19 cellular contexts compared by ENCODE assay signal in the genomic region with DNA sequence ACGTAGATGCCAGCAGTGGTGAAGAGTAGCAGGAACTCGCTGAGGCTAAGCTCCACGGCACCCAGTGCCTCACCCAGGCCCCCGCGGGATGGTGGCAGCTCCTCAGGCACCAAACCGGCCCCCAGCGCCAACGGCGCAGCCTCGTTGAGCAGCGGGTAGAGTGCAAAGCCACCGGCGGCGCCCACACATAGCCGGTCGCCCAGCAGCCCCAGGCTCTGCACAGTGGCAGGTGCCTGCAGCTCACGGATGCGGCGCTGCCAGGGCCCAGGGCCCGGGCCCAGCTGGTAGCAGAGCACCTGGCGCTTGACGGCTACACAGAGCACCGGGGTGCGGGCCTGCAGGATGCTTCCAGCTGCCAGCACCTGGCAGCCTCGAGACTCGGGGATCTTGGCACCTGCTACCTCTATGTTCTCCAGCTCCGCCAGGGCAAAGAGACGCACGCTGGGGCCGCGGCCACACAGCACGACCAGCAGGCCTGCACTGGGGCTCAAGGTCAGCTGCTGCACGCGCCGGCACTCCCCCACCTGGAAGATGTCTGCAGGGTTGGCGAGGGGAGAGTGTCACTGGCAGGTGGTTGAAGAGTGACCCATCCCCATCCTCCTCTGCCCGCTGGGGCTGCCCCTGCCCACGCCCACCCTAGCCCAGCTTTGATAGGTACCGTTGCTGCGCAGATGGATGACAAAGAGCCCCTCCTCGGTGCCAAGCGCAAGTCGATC. TPM values are rescaled to one million over a fixed set of nuclear protein-coding genes. Genes with fewer than 3 reads are reported as not detected.
DNase-seq lines count a peak whose midpoint lies in the region; ATAC-seq and TF ChIP-seq lines count a peak whose summit lies in the region.
"Had no signal": no experiment of that assay in that cellular context is flagged by ENCODE, and none has a peak within 500 bp of the region (broad histone marks: within the 10 kb centered on the region; RNA-seq: fewer than 3 reads in every experiment).

No MANE protein-coding gene starts in this region.

- no peak overlapping the region for H3K27ac ChIP-seq in testis
- H3K27ac ChIP-seq: C4-2B had no signal

- TF ChIP-seq CTCF in CD14-positive monocyte (IDR thresholded peaks at IDR 0.05), result no peak
- TF ChIP-seq CTCF in chondrocyte (IDR thresholded peaks at IDR 0.05), result no peak
- TF ChIP-seq CTCF in testis (IDR thresholded peaks at IDR 0.05), result no peak

- no peak for TF ChIP-seq POLR2A in testis (IDR thresholded peaks at IDR 0.05)

- H3K27me3 Mint-ChIP-seq in CD14-positive monocyte (ENCODE audit: low read depth in 3 of 3) (peaks cover 0 to 2% (median 0%) of the 10 kb centered on the region in 3 donors), chondrocyte (ENCODE audit: low read depth) (no peaks in the 10 kb centered on the region)
- H3K27me3 Mint-ChIP-seq: CD4-positive, alpha-beta T cell had no signal

- H3K27ac Mint-ChIP-seq in CD14-positive monocyte (no peak overlapping the region), chondrocyte (ENCODE audit: unreplicated experiment) (no peak overlapping the region)
- H3K27ac Mint-ChIP-seq: CD4-positive, alpha-beta T cell; CD8-positive, alpha-beta memory T cell; GM23338 had no signal

- H3K9me3 ChIP-seq in testis, result no peaks in the 10 kb centered on the region

- no peak overlapping the region for H3K4me3 ChIP-seq in testis
- H3K4me3 ChIP-seq: GM23338 had no signal

- H3K36me3 Mint-ChIP-seq in CD14-positive monocyte, result no peaks in the 10 kb centered on the region
- H3K36me3 Mint-ChIP-seq in chondrocyte (ENCODE audit: low read depth), result no peaks in the 10 kb centered on the region

- no peaks in the 10 kb centered on the region for H3K27me3 ChIP-seq in testis

- H3K9me3 Mint-ChIP-seq in CD14-positive monocyte (no peaks in the 10 kb centered on the region), chondrocyte (ENCODE audit: low read depth) (no peaks in the 10 kb centered on the region)
- H3K9me3 Mint-ChIP-seq: CD4-positive, alpha-beta T cell; CD8-positive, alpha-beta memory T cell; GM23338; H9 had no signal

- 75 to 86% methylated on average over 30 to 31 of the region's 43 CpGs for WGBS in testis, 2 donors

- no peaks in the 10 kb centered on the region for H3K36me3 ChIP-seq in testis (ENCODE audit: low read depth, missing control alignments)

- ATAC-seq in HG02884 (IDR thresholded peaks at IDR 0.05; ENCODE audit: unreplicated experiment), result no peak
- ATAC-seq: GM23338, HCT116 had no signal

- intact Hi-C loops in CD14-positive monocyte (cut with micrococcal nuclease), result no loop called here
- intact Hi-C loops in testis (cut with DNase I; ENCODE audit: low total_unique reads), result no loop called here

- H3K4me1 ChIP-seq in testis, result no peaks in the 10 kb centered on the region

- no peak overlapping the region for H3K4me3 Mint-ChIP-seq in CD14-positive monocyte
- H3K4me3 Mint-ChIP-seq in chondrocyte (ENCODE audit: unreplicated experiment), result no peak overlapping the region
- H3K4me3 Mint-ChIP-seq: CD4-positive, alpha-beta T cell; GM23338; H9 had no signal

- DNase-seq in CD14-positive monocyte (ENCODE audit: low spot score) (peak; percentile 39), SHP77 (lab: John Stamatoyannopoulos, UW) (peak; percentile 81 to 88), chondrocyte (ENCODE audit: low spot score) (peak; percentile 90), testis (peak; percentile 69), islet precursor cell (no peak), germinal center (ENCODE audit: low spot score) (no peak), COLO829 (ENCODE audit: low spot score) (no peak)
- DNase-seq: Calu3; CD4-positive, alpha-beta T cell; CD8-positive, alpha-beta memory T cell; COR-L47; DMS53; DMS79 treated with DMSO at 0.1 percent for 48 hours; GF-D8; H9 had no signal

- H3K4me1 Mint-ChIP-seq in CD14-positive monocyte, result peaks cover 3% of the 10 kb centered on the region
- no peaks in the 10 kb centered on the region for H3K4me1 Mint-ChIP-seq in chondrocyte (ENCODE audit: low read depth)
- H3K4me1 Mint-ChIP-seq: CD8-positive, alpha-beta memory T cell; GM23338; H9 had no signal

RNA-seq across cellular contexts. Expression of a gene that starts 14.8 kb away (rescaled TPM):
- polyA plus RNA-seq in CD14-positive monocyte, result not detected
- 0.17 to 0.46 TPM (median 0.35 TPM) in 3 replicates for total RNA-seq in chondrocyte
- 1 to 10 TPM; 7.6 to 9.2 TPM for total RNA-seq in testis
- polyA plus RNA-seq in testis (ENCODE audit: insufficient read depth, low read depth, low replicate concordance), result 5.3 TPM

RNA-seq across cellular contexts. Expression of a gene that starts 19.3 kb away (rescaled TPM):
- 10 to 100 TPM in 1 of 2 donors, 1 to 10 TPM in 1; 9.4 to 10.0 TPM for polyA plus RNA-seq in CD14-positive monocyte
- 19.5 to 26.4 TPM (median 20.4 TPM) in 3 replicates for total RNA-seq in chondrocyte
- 10 to 100 TPM; 36.7 to 40.8 TPM for total RNA-seq in testis
- 29.7 TPM for polyA plus RNA-seq in testis (ENCODE audit: insufficient read depth, low read depth, low replicate concordance)

RNA-seq across cellular contexts. Expression of a gene that starts 26.7 kb away (rescaled TPM):
- polyA plus RNA-seq in CD14-positive monocyte (10 to 100 TPM in 1 of 2 donors, 1 to 10 TPM in 1; 9.9 to 12.6 TPM), testis (ENCODE audit: insufficient read depth, low read depth, low replicate concordance) (14.9 TPM)
- total RNA-seq in chondrocyte (11.3 to 17.8 TPM (median 13.4 TPM) in 3 replicates), testis (10 to 100 TPM; 27.7 to 29.8 TPM)

RNA-seq across cellular contexts. Expression of a gene that starts 48.7 kb away (rescaled TPM):
- polyA plus RNA-seq in CD14-positive monocyte (10 to 100 TPM; 30.3 to 48.4 TPM), testis (ENCODE audit: insufficient read depth, low read depth, low replicate concordance) (328 TPM)
- total RNA-seq in chondrocyte (78.9 to 129 TPM (median 111 TPM) in 3 replicates), testis (100 to 1,000 TPM; 230 to 455 TPM)

RNA-seq across cellular contexts. Expression of a gene that starts 51.4 kb away (rescaled TPM):
- polyA plus RNA-seq in CD14-positive monocyte, result 10 to 100 TPM; 31.6 to 47.7 TPM
- 183 to 198 TPM (median 190 TPM) in 3 replicates for total RNA-seq in chondrocyte
- 100 to 1,000 TPM; 431 to 499 TPM for total RNA-seq in testis
- polyA plus RNA-seq in testis (ENCODE audit: insufficient read depth, low read depth, low replicate concordance), result 455 TPM

Comparison
In these comparisons a context has a peak if more than half of its experiments do, and no peak if none do; other contexts are left out.
1. DNase-seq: peak in CD14-positive monocyte (single experiment), SHP77 (2 of 2), chondrocyte (single experiment) and testis (single experiment); none in islet precursor cell (single experiment), germinal center (single experiment) and COLO829 (single experiment).